Comparison of ENCODE assay signal across 7 cellular contexts in the genomic region with DNA sequence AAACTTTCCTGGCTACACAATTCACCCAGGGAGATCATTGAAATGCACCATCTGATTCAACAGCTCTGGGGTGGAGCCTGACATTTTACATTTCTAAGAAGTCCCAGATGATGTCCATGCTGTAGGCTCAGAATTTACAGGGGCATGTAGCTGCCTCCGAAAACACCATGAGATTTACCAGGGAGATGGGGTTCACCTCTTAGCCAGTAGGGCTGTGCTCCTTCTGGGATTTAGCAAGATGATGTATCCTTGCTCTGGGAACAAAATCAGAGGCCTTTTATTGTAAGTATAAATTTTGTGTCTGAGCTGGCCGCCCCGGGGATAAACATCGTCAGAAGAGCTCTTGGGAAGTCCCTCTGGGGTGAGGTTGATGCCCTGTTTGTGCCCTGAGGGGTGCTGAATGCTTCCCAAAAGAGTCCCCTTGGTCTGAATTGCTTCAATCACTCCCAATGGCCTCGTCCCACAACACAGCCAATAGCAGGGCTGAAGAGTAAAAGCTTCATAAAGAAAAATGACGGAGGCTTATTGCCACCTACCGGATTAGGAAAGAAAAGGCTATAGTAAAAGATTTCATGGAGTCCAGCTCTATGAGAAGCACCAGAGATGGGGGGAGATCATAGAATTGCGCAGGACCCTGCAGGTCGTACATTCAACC. TPM values are rescaled to one million over a fixed set of nuclear protein-coding genes. Genes with fewer than 3 reads are reported as not detected.
DNase-seq lines count a peak whose midpoint lies in the region; ATAC-seq, FAIRE-seq and TF ChIP-seq lines count a peak whose summit lies in the region.

No MANE protein-coding gene starts in this region.

- intact Hi-C loops in adrenal gland (cut with DNase I) = no loop called here

- no peaks in the 10 kb centered on the region for H3K36me3 ChIP-seq in adrenal gland (replicated peaks in 1 of 2)

- H3K27ac ChIP-seq in adrenal gland = no peak overlapping the region

- no peaks in the 10 kb centered on the region for H3K9me3 ChIP-seq in adrenal gland (replicated peaks in 1 of 3)

- no peaks in the 10 kb centered on the region for H3K27me3 ChIP-seq in adrenal gland

- ATAC-seq in GM19023 (IDR thresholded peaks at IDR 0.05; ENCODE audit: unreplicated experiment) (peak; percentile 50), GM18498 (IDR thresholded peaks at IDR 0.05; ENCODE audit: unreplicated experiment) (no peak)

- WGBS in adrenal gland, 4 donors = 50 to 58% (median 52%) methylated on average over 9 of the region's 9 CpGs

- TF ChIP-seq POLR2A in adrenal gland (IDR thresholded peaks at IDR 0.05) = no peak
- no peak for TF ChIP-seq POLR2A in GM12891 (IDR thresholded peaks at IDR 0.05; ENCODE audit: low read depth, low read length)

- no peak for FAIRE-seq in GM12891 (lab: Jason Lieb, UNC)

- peak in 5 of 6 experiments; percentile 21 to 47 (median 34) for TF ChIP-seq CTCF in adrenal gland (IDR thresholded peaks at IDR 0.05)

- no peaks in the 10 kb centered on the region for H3K4me1 ChIP-seq in adrenal gland (replicated peaks in 1 of 2)

- H3K4me3 ChIP-seq in adrenal gland = no peak overlapping the region

- DNase-seq in MV-4-11 (lab: John Stamatoyannopoulos, UW) (peak; percentile 9), adrenal gland (no peak), medulla oblongata (ENCODE audit: extremely low spot score) (peak; percentile 51), GM12891 (ENCODE audit: insufficient read length, low spot score) (no peak)
- DNase-seq in central memory CD4-positive, alpha-beta T cell = no peak

TF ChIP-seq in GM12891, 5 proteins besides CTCF, POLR2A, EP300 and RAD21:
- no peak for TF ChIP-seq PAX5 (IDR thresholded peaks at IDR 0.05; ENCODE audit: insufficient read depth, low read length, severe bottlenecking)
- TF ChIP-seq SPI1 (IDR thresholded peaks at IDR 0.05; ENCODE audit: low read depth, low read length) = no peak
- no peak for TF ChIP-seq POU2F2 (IDR thresholded peaks at IDR 0.05; ENCODE audit: low read depth, low read length)
- no peak for TF ChIP-seq POLR2AphosphoS5 (IDR thresholded peaks at IDR 0.05; ENCODE audit: low read depth, low read length)
- TF ChIP-seq TAF1 (IDR thresholded peaks at IDR 0.05; ENCODE audit: low read depth, low read length) = no peak

RNA-seq across cellular contexts. Expression of a gene that starts 33.4 kb away (rescaled TPM):
- total RNA-seq in adrenal gland = 10 to 100 TPM; 58.9 to 85.3 (median 73.5) TPM
- 100 to 1,000 TPM in 1 of 3 donors, 10 to 100 TPM in 2; 15.5 to 118 (median 21.9) TPM for polyA plus RNA-seq in adrenal gland
- 55.8 TPM for polyA plus RNA-seq in GM12891 (2012; ENCODE audit: low read depth, missing spikeins)

Comparison
In these comparisons a context has a peak if more than half of its experiments do, and no peak if none do; other contexts are left out.
1. DNase-seq: peak in MV-4-11 (single experiment) and medulla oblongata (single experiment); none in adrenal gland (0 of 7), GM12891 (single experiment) and central memory CD4-positive, alpha-beta T cell (single experiment).